13 cellular contexts compared by ENCODE assay signal in genomic region chr9:13939129-13939528, GRCh38.
DNase-seq lines count a peak whose midpoint lies in the region; TF ChIP-seq lines count a peak whose summit lies in the region.
"Had no signal": no experiment of that assay in that cellular context is flagged by ENCODE, and none has a peak within 500 bp of the region (broad histone marks: within the 10 kb centered on the region; RNA-seq: fewer than 3 reads in every experiment).

No MANE protein-coding gene starts in this region.

- H3K27ac Mint-ChIP-seq in chondrocyte (ENCODE audit: unreplicated experiment): peak overlapping the region; percentile 27
- H3K27ac Mint-ChIP-seq: B cell; IgD-negative memory B cell; stimulated activated effector memory CD8-positive, alpha-beta T cell treated with anti-CD3 and anti-CD28 coated beads, Interleukin-12 subunit alpha, Interleukin-12 subunit beta, amount 100 ng/mL, for 72 hours; T-helper 17 cell had no signal

- TF ChIP-seq CTCF in A673 (conservative IDR thresholded peaks at IDR 0.05; ENCODE audit: low read depth, low read length): no peak
- no peak for TF ChIP-seq CTCF in chondrocyte (IDR thresholded peaks at IDR 0.05)
- TF ChIP-seq CTCF in vagina (IDR thresholded peaks at IDR 0.05): no peak

- H3K4me1 ChIP-seq in A673 (ENCODE audit: insufficient read depth, low read length, poor library complexity, severe bottlenecking) (no peaks in the 10 kb centered on the region), vagina (no peaks in the 10 kb centered on the region)

- H3K27me3 ChIP-seq in A673 (replicated peaks; ENCODE audit: insufficient read depth, low read depth, low read length, poor library complexity) (no peaks in the 10 kb centered on the region), vagina (no peaks in the 10 kb centered on the region)

- BruUV-seq in A673 (replicated peaks; lab: Mats Ljungman, UMichigan): no TSS peak

- H3K9me3 ChIP-seq in A673 (ENCODE audit: low read depth, low read length, poor library complexity, severe bottlenecking): no peaks in the 10 kb centered on the region
- no peaks in the 10 kb centered on the region for H3K9me3 ChIP-seq in vagina

- H3K27ac ChIP-seq in A673 (ENCODE audit: low read depth, low read length, poor library complexity, severe bottlenecking) (no peak overlapping the region), vagina (no peak overlapping the region)

- no peaks in the 10 kb centered on the region for H3K27me3 Mint-ChIP-seq in chondrocyte (ENCODE audit: low read depth)
- H3K27me3 Mint-ChIP-seq: B cell, IgD-negative memory B cell, T-helper 17 cell had no signal

- no peak for TF ChIP-seq POLR2A in vagina (IDR thresholded peaks at IDR 0.05)

- CTCF ChIA-PET in A673 (lab: Charles Lee): no interaction called here

- H3K36me3 Mint-ChIP-seq in chondrocyte (ENCODE audit: low read depth): no peaks in the 10 kb centered on the region
- H3K36me3 Mint-ChIP-seq: IgD-negative memory B cell; stimulated activated effector memory CD8-positive, alpha-beta T cell treated with anti-CD3 and anti-CD28 coated beads, Interleukin-12 subunit alpha, Interleukin-12 subunit beta, amount 100 ng/mL, for 72 hours had no signal

- intact Hi-C loops in A673 (cut with micrococcal nuclease; ENCODE audit: unreplicated experiment) (no loop called here), vagina (cut with DNase I) (no loop called here)

- no peak overlapping the region for H3K4me3 Mint-ChIP-seq in chondrocyte (ENCODE audit: unreplicated experiment)
- H3K4me3 Mint-ChIP-seq: B cell; IgD-negative memory B cell; stimulated activated effector memory CD8-positive, alpha-beta T cell treated with anti-CD3 and anti-CD28 coated beads, Interleukin-12 subunit alpha, Interleukin-12 subunit beta, amount 100 ng/mL, for 72 hours; T-helper 17 cell had no signal

- POLR2A ChIA-PET in A673 (lab: Charles Lee; ENCODE audit: low non-redundant PET): no interaction called here

- H3K9me3 Mint-ChIP-seq in chondrocyte (ENCODE audit: low read depth): no peaks in the 10 kb centered on the region

- DNase-seq in A673 (ENCODE audit: low spot score) (peak; percentile 53), LHCN-M2 (ENCODE audit: low read depth) (peak; percentile 81), chondrocyte (ENCODE audit: low spot score) (no peak), kidney tubule cell (ENCODE audit: low spot score) (peak; percentile 15), iPS-NIHi11 (ENCODE audit: low spot score) (no peak), vagina (ENCODE audit: extremely low spot score in 2 of 2) (no peak), GM19238 (ENCODE audit: insufficient read length, low spot score) (no peak)
- DNase-seq in stimulated activated naive CD4-positive, alpha-beta T cell treated with Interleukin-2 at 50 U/mL for 16 hours (lab: John Stamatoyannopoulos, UW): no peak
- DNase-seq: NCI-H510A, T-helper 17 cell had no signal

- no peak overlapping the region for H3K4me3 ChIP-seq in A673 (ENCODE audit: low read depth, low read length, poor library complexity, severe bottlenecking)
- H3K4me3 ChIP-seq in vagina: no peak overlapping the region

- H3K4me1 Mint-ChIP-seq in chondrocyte (ENCODE audit: low read depth): peaks cover 32% of the 10 kb centered on the region
- H3K4me1 Mint-ChIP-seq: B cell; IgD-negative memory B cell; stimulated activated effector memory CD8-positive, alpha-beta T cell treated with anti-CD3 and anti-CD28 coated beads, Interleukin-12 subunit alpha, Interleukin-12 subunit beta, amount 100 ng/mL, for 72 hours; T-helper 17 cell had no signal

- H3K36me3 ChIP-seq in A673 (ENCODE audit: insufficient read depth, low read length, poor library complexity, severe bottlenecking) (no peaks in the 10 kb centered on the region), vagina (no peaks in the 10 kb centered on the region)

Comparison
In these comparisons a context has a peak if more than half of its experiments do, and no peak if none do; other contexts are left out.
1. DNase-seq: peak in A673 (single experiment), LHCN-M2 (single experiment) and kidney tubule cell (single experiment); none in chondrocyte (single experiment), stimulated activated naive CD4-positive, alpha-beta T cell treated with Interleukin-2 at 50 U/mL for 16 hours (single experiment), iPS-NIHi11 (single experiment), vagina (0 of 2) and GM19238 (single experiment).